ENCODE assay signal across 1 cellular context in genomic region chr12:34607520-34608195, GRCh38.
TF ChIP-seq lines count a peak whose summit lies in the region.

No MANE protein-coding gene starts in this region.

TF ChIP-seq in SK-N-SH treated with all-trans-retinoic acid at 6 μM for 48 hours, 23 proteins besides CTCF, POLR2A, EP300 and RAD21 (continued from another document):
- TF ChIP-seq POU6F1 (CRISPR knock-in tag; IDR thresholded peaks at IDR 0.05; ENCODE audit: borderline replicate concordance, low read depth) (no peak), ZNF70 (CRISPR knock-in tag; IDR thresholded peaks at IDR 0.05) (no peak), TCF4 (CRISPR knock-in tag; IDR thresholded peaks at IDR 0.05; ENCODE audit: borderline replicate concordance) (no peak), SNAI2 (CRISPR knock-in tag; IDR thresholded peaks at IDR 0.05) (no peak)
